Comparison of ENCODE assay signal across 8 cellular contexts in the genomic region with DNA sequence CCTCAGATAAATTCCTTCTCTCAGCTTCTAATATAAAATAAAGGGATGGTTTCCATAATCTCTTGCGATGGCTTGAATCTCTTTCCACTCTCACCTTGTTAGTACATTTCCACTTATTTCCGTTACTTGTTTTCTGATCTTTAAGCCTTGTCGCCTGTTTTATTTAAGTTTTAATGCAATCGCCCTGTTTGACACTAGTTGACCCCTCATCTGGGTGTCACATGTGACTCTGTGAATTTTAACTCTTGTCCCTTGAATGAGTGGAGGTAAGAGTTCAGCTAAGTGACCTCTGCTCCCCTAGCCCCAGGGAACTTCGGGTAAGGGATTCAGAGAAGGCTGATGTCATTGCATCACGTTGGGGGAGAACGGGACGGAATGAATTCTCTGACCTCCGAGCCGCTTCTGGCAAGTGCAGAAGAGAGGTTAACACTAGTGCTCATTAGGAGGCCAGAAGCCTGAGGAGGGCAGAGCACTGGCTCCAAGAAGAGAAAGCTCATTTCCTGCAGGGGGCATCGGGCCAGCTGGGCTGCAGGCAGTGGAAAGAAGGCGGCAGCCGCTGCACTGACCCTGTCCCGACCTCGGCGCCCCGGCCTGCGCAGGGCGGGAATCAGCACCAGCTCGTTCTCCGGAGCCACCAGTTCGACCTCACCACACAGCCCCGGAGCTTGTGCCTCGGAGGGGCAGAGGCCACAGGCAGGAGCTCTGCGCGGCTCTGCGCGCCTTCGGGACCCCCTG. TPM values are rescaled to one million over a fixed set of nuclear protein-coding genes. Genes with fewer than 3 reads are reported as not detected.
DNase-seq lines count a peak whose midpoint lies in the region; ATAC-seq and TF ChIP-seq lines count a peak whose summit lies in the region.

No MANE protein-coding gene starts in this region.

- WGBS in SK-N-SH (ENCODE audit: low lambda C conversion rate), result 22% methylated on average over 10 of the region's 29 CpGs

- POLR2A ChIA-PET in SK-N-SH (lab: Yijun Ruan, JAX), result interaction anchor here (0.7 to 1.7 kb wide), 4 partner anchors 24 to 150 kb away, joined by 3 to 5 read pairs (median 4); no protein-coding TSS in a partner anchor

- peaks cover 7 to 30% of the 10 kb centered on the region in 2 experiments; a peak in 3 of 4 replicates for H3K4me1 ChIP-seq in SK-N-SH (ENCODE audit: control insufficient read depth in 1 of 2, insufficient read depth in 2 of 2, low read depth in 1 of 2, low read length in 1 of 2)

- intact Hi-C loops in left colon (cut with DNase I, micrococcal nuclease), result no loop called here

- peaks cover 0 to 3% of the 10 kb centered on the region in 2 experiments for H3K36me3 ChIP-seq in SK-N-SH (replicated peaks in 1 of 2; ENCODE audit: control insufficient read depth in 1 of 2, insufficient read depth in 2 of 2, low read length in 1 of 2)

- no peak for TF ChIP-seq EP300 in SK-N-SH (IDR thresholded peaks at IDR 0.05; ENCODE audit: borderline replicate concordance in 1 of 2, low read depth in 1 of 2, low read length in 1 of 2)

- TF ChIP-seq RAD21 in SK-N-SH (IDR thresholded peaks at IDR 0.05; ENCODE audit: low read length), result peak; percentile 23; the same call in 1 of the 2 replicates

- DNase-seq in NCI-H510A treated with DMSO at 0.1 percent for 48 hours (lab: John Stamatoyannopoulos, UW), result peak; percentile 29
- DNase-seq in NCI-H510A (lab: John Stamatoyannopoulos, UW), result no peak
- peak; percentile 67 for DNase-seq in HT1080 (ENCODE audit: low read depth)
- peak; percentile 69 for DNase-seq in SK-N-SH
- no peak for DNase-seq in coronary artery (ENCODE audit: low spot score)
- DNase-seq in left colon, result peak; percentile 68 to 77
- DNase-seq in stimulated activated CD8-positive, alpha-beta memory T cell treated with anti-CD3 and anti-CD28 coated beads, Interleukin-4, amount 100 ng/mL, for 24 hours (ENCODE audit: low read depth), result peak; percentile 21

- TF ChIP-seq CTCF in SK-N-SH (IDR thresholded peaks at IDR 0.05) (peak; percentile 50), coronary artery (IDR thresholded peaks at IDR 0.05) (no peak)

- ATAC-seq in GM21447 (IDR thresholded peaks at IDR 0.05; ENCODE audit: unreplicated experiment) (peak; percentile 23), left colon (peak; percentile 49)

- peak overlapping the region; percentile 81 for H3K9ac ChIP-seq in SK-N-SH

- no peaks in the 10 kb centered on the region for H3K9me2 ChIP-seq in SK-N-SH

- peak overlapping the region; percentile 81 to 92 for H3K4me3 ChIP-seq in SK-N-SH (ENCODE audit: low read depth in 2 of 2, low read length in 1 of 2)
- peak overlapping the region; percentile 87 for H3K4me3 ChIP-seq in coronary artery

- H3K9me3 ChIP-seq in SK-N-SH, result no peaks in the 10 kb centered on the region

- CTCF ChIA-PET in SK-N-SH (lab: Yijun Ruan, JAX), result interaction anchor here (0.6 to 5.6 kb wide), 15 partner anchors 8 to 83 kb away, joined by 3 to 44 read pairs (median 8); partner anchors contain the start of genes FAM221B, TLN1 and TMEM8B

- H3K27ac ChIP-seq in SK-N-SH (ENCODE audit: low read depth in 2 of 2, low read length in 1 of 2), result peak overlapping the region; percentile 77 to 94
- peak overlapping the region; percentile 95 to 96 for H3K27ac ChIP-seq in coronary artery

- peak overlapping the region; percentile 64 for H2AFZ ChIP-seq in SK-N-SH (ENCODE audit: low read depth)

- no peaks in the 10 kb centered on the region for H4K20me1 ChIP-seq in SK-N-SH (ENCODE audit: insufficient read depth)

- H3K27me3 ChIP-seq in SK-N-SH (ENCODE audit: insufficient read depth), result no peaks in the 10 kb centered on the region

- H3K79me2 ChIP-seq in SK-N-SH (ENCODE audit: insufficient read depth), result peaks cover 8% of the 10 kb centered on the region; the same call in 1 of the 2 replicates

- H3K4me2 ChIP-seq in SK-N-SH, result peak overlapping the region; percentile 86

- H3F3A ChIP-seq in SK-N-SH (replicated peaks; ENCODE audit: insufficient read depth), result peaks cover 24% of the 10 kb centered on the region

TF ChIP-seq in SK-N-SH, 30 proteins besides CTCF, POLR2A, EP300 and RAD21:
- TF ChIP-seq MXI1 (IDR thresholded peaks at IDR 0.05; ENCODE audit: low read depth, low read length) (peak; percentile 8; the same call in 1 of the 2 replicates), REST (IDR thresholded peaks at IDR 0.05; ENCODE audit: low read depth, low read length) (no peak), MAX (IDR thresholded peaks at IDR 0.05; ENCODE audit: low read depth) (peak; percentile 24)
TF ChIP-seq in SK-N-SH: peak in this region for 2.

RNA-seq across cellular contexts. Expression of gene HINT2, which starts 0.6 kb away (rescaled TPM):
- 72.7 and 81.8 TPM in 2 replicates for total RNA-seq in HT1080 (2014; rRNA removed; shearing (Covaris generic))
- 28.2 and 37.7 TPM in 2 replicates for polyA plus RNA-seq in HT1080 (2015; cell fraction: cytosol; rRNA removed)
- polyA plus RNA-seq in HT1080 (2015; cell fraction: nucleus; rRNA removed), result 15.9 and 18.3 TPM in 2 replicates
- 39.9 and 57.2 TPM in 2 replicates for polyA plus RNA-seq in SK-N-SH (2012; rRNA removed)
- polyA plus RNA-seq in SK-N-SH (2012; cell fraction: cytosol; rRNA removed), result 35.2 and 41.2 TPM in 2 replicates
- 27.9 and 45.0 TPM in 2 replicates for polyA plus RNA-seq in SK-N-SH (2012; cell fraction: nucleus; rRNA removed)
- total RNA-seq in left colon, result 10 to 100 TPM; 56.0 to 59.4 TPM

RNA-seq across cellular contexts. Expression of gene SPAG8, which starts 2.2 kb away (rescaled TPM):
- 0.26 and 1.0 TPM in 2 replicates for total RNA-seq in HT1080 (2014; rRNA removed; shearing (Covaris generic))
- 0.75 and 1.3 TPM in 2 replicates for polyA plus RNA-seq in HT1080 (2015; cell fraction: cytosol; rRNA removed)
- polyA plus RNA-seq in HT1080 (2015; cell fraction: nucleus; rRNA removed), result 6.2 and 7.7 TPM in 2 replicates
- 1.5 and 2.8 TPM in 2 replicates for polyA plus RNA-seq in SK-N-SH (2012; rRNA removed)
- polyA plus RNA-seq in SK-N-SH (2012; cell fraction: cytosol; rRNA removed), result 0.56 and 0.58 TPM in 2 replicates
- 12.7 and 13.2 TPM in 2 replicates for polyA plus RNA-seq in SK-N-SH (2012; cell fraction: nucleus; rRNA removed)
- 1 to 10 TPM in 1 of 2 donors, under 1 TPM in 1; 0.15 to 1.5 TPM for total RNA-seq in left colon

RNA-seq across cellular contexts. Expression of gene FAM221B, which starts 14.3 kb away (rescaled TPM):
- not detected in 2 replicates for total RNA-seq in HT1080 (2014; rRNA removed; shearing (Covaris generic))
- not detected in 2 replicates for polyA plus RNA-seq in HT1080 (2015; cell fraction: cytosol; rRNA removed)
- polyA plus RNA-seq in HT1080 (2015; cell fraction: nucleus; rRNA removed), result not detected in 2 replicates
- not detected in 2 replicates for polyA plus RNA-seq in SK-N-SH (2012; rRNA removed)
- polyA plus RNA-seq in SK-N-SH (2012; cell fraction: cytosol; rRNA removed), result not detected in 2 replicates
- polyA plus RNA-seq in SK-N-SH (2012; cell fraction: nucleus; rRNA removed), result not detected in 2 replicates
- total RNA-seq in left colon, result under 1 TPM in 1 of 2 donors, not detected in 1; 0.28 TPM

RNA-seq across cellular contexts. Expression of gene TMEM8B, which starts 14.8 kb away (rescaled TPM):
- 0.20 and 0.95 TPM in 2 replicates for total RNA-seq in HT1080 (2014; rRNA removed; shearing (Covaris generic))
- polyA plus RNA-seq in HT1080 (2015; cell fraction: cytosol; rRNA removed), result 5.5 and 6.1 TPM in 2 replicates
- 7.4 and 9.6 TPM in 2 replicates for polyA plus RNA-seq in HT1080 (2015; cell fraction: nucleus; rRNA removed)
- polyA plus RNA-seq in SK-N-SH (2012; rRNA removed), result 5.3 and 5.8 TPM in 2 replicates
- polyA plus RNA-seq in SK-N-SH (2012; cell fraction: cytosol; rRNA removed), result 3.3 and 4.5 TPM in 2 replicates
- polyA plus RNA-seq in SK-N-SH (2012; cell fraction: nucleus; rRNA removed), result 22.3 and 32.3 TPM in 2 replicates
- total RNA-seq in left colon, result 10 to 100 TPM; 15.4 to 16.4 TPM

RNA-seq across cellular contexts. Expression of gene NPR2, which starts 22.9 kb away (rescaled TPM):
- total RNA-seq in HT1080 (2014; rRNA removed; shearing (Covaris generic)), result 6.9 and 8.6 TPM in 2 replicates
- 18.8 and 19.5 TPM in 2 replicates for polyA plus RNA-seq in HT1080 (2015; cell fraction: cytosol; rRNA removed)
- 34.4 and 40.8 TPM in 2 replicates for polyA plus RNA-seq in HT1080 (2015; cell fraction: nucleus; rRNA removed)
- polyA plus RNA-seq in SK-N-SH (2012; rRNA removed), result 12.8 and 13.5 TPM in 2 replicates
- 5.2 and 5.3 TPM in 2 replicates for polyA plus RNA-seq in SK-N-SH (2012; cell fraction: cytosol; rRNA removed)
- polyA plus RNA-seq in SK-N-SH (2012; cell fraction: nucleus; rRNA removed), result 87.1 and 97.9 TPM in 2 replicates
- 1 to 10 TPM; 7.4 to 7.9 TPM for total RNA-seq in left colon

Comparison
In these comparisons a context has a peak if more than half of its experiments do, and no peak if none do; other contexts are left out.
1. DNase-seq: peak in NCI-H510A treated with DMSO at 0.1 percent for 48 hours (single experiment), HT1080 (single experiment), SK-N-SH (single experiment), left colon (2 of 2) and stimulated activated CD8-positive, alpha-beta memory T cell treated with anti-CD3 and anti-CD28 coated beads, Interleukin-4, amount 100 ng/mL, for 24 hours (single experiment); none in NCI-H510A (single experiment) and coronary artery (single experiment).